ENCODE assay signal across 8 cellular contexts in genomic region chr17:40561871-40562611, GRCh38. TPM values are rescaled to one million over a fixed set of nuclear protein-coding genes. Genes with fewer than 3 reads are reported as not detected.
A peak's percentile ranks its signal among the peaks of the same experiment; 100 is the strongest.
DNase-seq lines count a peak whose midpoint lies in the region; ATAC-seq and TF ChIP-seq lines count a peak whose summit lies in the region.

No MANE protein-coding gene starts in this region.

- peaks cover 80% of the 10 kb centered on the region for H3K36me3 Mint-ChIP-seq in activated T-helper 2 cell treated with anti-CD3 and anti-CD28 coated beads, Interferon-gamma antibody, Interleukin-2, Interleukin-4, amounts not matched to agents 10 μg/mL and 5 μg/mL and 100 μg/mL, durations not matched to agents 14 hours and 24 hours and 36 hours (ENCODE audit: low read depth)
- no peaks in the 10 kb centered on the region for H3K36me3 Mint-ChIP-seq in natural killer cell
- no peaks in the 10 kb centered on the region for H3K36me3 Mint-ChIP-seq in progenitor cell of endocrine pancreas (ENCODE audit: insufficient read depth)

- ATAC-seq in HG03432 (IDR thresholded peaks at IDR 0.05; ENCODE audit: unreplicated experiment) (peak; percentile 30), natural killer cell (peak; percentile 46 to 66 (median 51)), HG02642 (IDR thresholded peaks at IDR 0.05; ENCODE audit: poor library complexity, unreplicated experiment) (no peak)

- peak; percentile 58 for DNase-seq in GM13976 (ENCODE audit: low spot score)
- peak; percentile 68 for DNase-seq in activated T-helper 2 cell treated with anti-CD3 and anti-CD28 coated beads, Interferon-gamma antibody, Interleukin-2, Interleukin-4, amounts not matched to agents 10 μg/mL and 5 μg/mL and 100 μg/mL, durations not matched to agents 14 hours and 24 hours and 36 hours (ENCODE audit: low spot score)
- peak; percentile 45 for DNase-seq in natural killer cell
- DNase-seq in progenitor cell of endocrine pancreas (ENCODE audit: low spot score, unreplicated experiment), result no peak
- DNase-seq in NCI-H748 (lab: John Stamatoyannopoulos, UW; ENCODE audit: unreplicated experiment), result no peak
- DNase-seq in NCI-H524 treated with DMSO at 0.1 percent for 48 hours (lab: John Stamatoyannopoulos, UW), result no peak

- H3K4me1 Mint-ChIP-seq in activated T-helper 2 cell treated with anti-CD3 and anti-CD28 coated beads, Interferon-gamma antibody, Interleukin-2, Interleukin-4, amounts not matched to agents 10 μg/mL and 5 μg/mL and 100 μg/mL, durations not matched to agents 14 hours and 24 hours and 36 hours (ENCODE audit: low read depth), result peaks cover 57% of the 10 kb centered on the region
- H3K4me1 Mint-ChIP-seq in natural killer cell (peaks cover 56 to 74% of the 10 kb centered on the region in 2 donors), progenitor cell of endocrine pancreas (ENCODE audit: low read depth) (no peaks in the 10 kb centered on the region)

- in situ Hi-C loops in GM13976 (cut with MboI; ENCODE audit: low sequenced_read_pairs, unreplicated experiment), result no loop called here

- H3K27ac Mint-ChIP-seq in activated T-helper 2 cell treated with anti-CD3 and anti-CD28 coated beads, Interferon-gamma antibody, Interleukin-2, Interleukin-4, amounts not matched to agents 10 μg/mL and 5 μg/mL and 100 μg/mL, durations not matched to agents 14 hours and 24 hours and 36 hours, result peak overlapping the region; percentile 99
- peak overlapping the region; percentile 90 to 91 for H3K27ac Mint-ChIP-seq in natural killer cell
- H3K27ac Mint-ChIP-seq in progenitor cell of endocrine pancreas, result no peak overlapping the region

- no peaks in the 10 kb centered on the region for H3K27me3 Mint-ChIP-seq in activated T-helper 2 cell treated with anti-CD3 and anti-CD28 coated beads, Interferon-gamma antibody, Interleukin-2, Interleukin-4, amounts not matched to agents 10 μg/mL and 5 μg/mL and 100 μg/mL, durations not matched to agents 14 hours and 24 hours and 36 hours (ENCODE audit: low read depth)
- H3K27me3 Mint-ChIP-seq in natural killer cell (ENCODE audit: low read depth in 2 of 2), result peaks cover 19 to 31% of the 10 kb centered on the region in 2 donors
- H3K27me3 Mint-ChIP-seq in progenitor cell of endocrine pancreas, result peaks cover 41% of the 10 kb centered on the region

- H3K9me3 Mint-ChIP-seq in activated T-helper 2 cell treated with anti-CD3 and anti-CD28 coated beads, Interferon-gamma antibody, Interleukin-2, Interleukin-4, amounts not matched to agents 10 μg/mL and 5 μg/mL and 100 μg/mL, durations not matched to agents 14 hours and 24 hours and 36 hours, result peaks cover under 1% of the 10 kb centered on the region
- no peaks in the 10 kb centered on the region for H3K9me3 Mint-ChIP-seq in natural killer cell
- H3K9me3 Mint-ChIP-seq in progenitor cell of endocrine pancreas (ENCODE audit: low read depth), result no peaks in the 10 kb centered on the region

- TF ChIP-seq CTCF in GM13976 (IDR thresholded peaks at IDR 0.05; ENCODE audit: borderline replicate concordance, control extremely low read depth, extremely low read depth, insufficient read depth, missing control alignments), result peak; percentile 25
- peak; percentile 46 for TF ChIP-seq CTCF in natural killer cell (IDR thresholded peaks at IDR 0.05)
- TF ChIP-seq CTCF in progenitor cell of endocrine pancreas (IDR thresholded peaks at IDR 0.05; ENCODE audit: unreplicated experiment), result no peak

- H3K4me3 Mint-ChIP-seq in activated T-helper 2 cell treated with anti-CD3 and anti-CD28 coated beads, Interferon-gamma antibody, Interleukin-2, Interleukin-4, amounts not matched to agents 10 μg/mL and 5 μg/mL and 100 μg/mL, durations not matched to agents 14 hours and 24 hours and 36 hours (ENCODE audit: low read depth), result peak overlapping the region; percentile 95
- H3K4me3 Mint-ChIP-seq in natural killer cell (peak overlapping the region; percentile 71), progenitor cell of endocrine pancreas (ENCODE audit: low read depth) (no peak overlapping the region)

- intact Hi-C loops in activated T-helper 2 cell treated with anti-CD3 and anti-CD28 coated beads, Interferon-gamma antibody, Interleukin-2, Interleukin-4, amounts not matched to agents 10 μg/mL and 5 μg/mL and 100 μg/mL, durations not matched to agents 14 hours and 24 hours and 36 hours (cut with micrococcal nuclease), result loop anchor here (1.0 to 2.0 kb wide), 5 partner anchors 15 to 37 kb away; no protein-coding TSS in a partner anchor
- intact Hi-C loops in natural killer cell (cut with micrococcal nuclease), result loop anchor here (1.0 to 5.0 kb wide), 3 partner anchors 46 to 85 kb away; partner anchors contain the start of gene SMARCE1

RNA-seq across cellular contexts. Expression of gene CCR7, which starts 3.2 kb away (rescaled TPM):
- total RNA-seq in activated T-helper 2 cell treated with anti-CD3 and anti-CD28 coated beads, Interferon-gamma antibody, Interleukin-2, Interleukin-4, amounts not matched to agents 10 μg/mL and 5 μg/mL and 100 μg/mL, durations not matched to agents 14 hours and 24 hours and 36 hours, result 367 and 374 TPM in 2 replicates
- total RNA-seq in natural killer cell (1 to 10 TPM; 3.2 to 8.0 (median 6.6) TPM), progenitor cell of endocrine pancreas (not detected in 2 replicates)

Comparison
In these comparisons a context has a peak if more than half of its experiments do, and no peak if none do; other contexts are left out.
1. DNase-seq: peak in GM13976 (single experiment), activated T-helper 2 cell treated with anti-CD3 and anti-CD28 coated beads, Interferon-gamma antibody, Interleukin-2, Interleukin-4, amounts not matched to agents 10 μg/mL and 5 μg/mL and 100 μg/mL, durations not matched to agents 14 hours and 24 hours and 36 hours (single experiment) and natural killer cell (single experiment); none in progenitor cell of endocrine pancreas (single experiment), NCI-H748 (single experiment) and NCI-H524 treated with DMSO at 0.1 percent for 48 hours (single experiment).
2. RNA of gene CCR7, which starts 3.2 kb away (total RNA-seq): 367 to 374 TPM in activated T-helper 2 cell treated with anti-CD3 and anti-CD28 coated beads, Interferon-gamma antibody, Interleukin-2, Interleukin-4, amounts not matched to agents 10 μg/mL and 5 μg/mL and 100 μg/mL, durations not matched to agents 14 hours and 24 hours and 36 hours; 3.2 to 8.0 TPM in natural killer cell and not detected in progenitor cell of endocrine pancreas; every median in the first group is over 10 times any median in the second.